In the genomic region with DNA sequence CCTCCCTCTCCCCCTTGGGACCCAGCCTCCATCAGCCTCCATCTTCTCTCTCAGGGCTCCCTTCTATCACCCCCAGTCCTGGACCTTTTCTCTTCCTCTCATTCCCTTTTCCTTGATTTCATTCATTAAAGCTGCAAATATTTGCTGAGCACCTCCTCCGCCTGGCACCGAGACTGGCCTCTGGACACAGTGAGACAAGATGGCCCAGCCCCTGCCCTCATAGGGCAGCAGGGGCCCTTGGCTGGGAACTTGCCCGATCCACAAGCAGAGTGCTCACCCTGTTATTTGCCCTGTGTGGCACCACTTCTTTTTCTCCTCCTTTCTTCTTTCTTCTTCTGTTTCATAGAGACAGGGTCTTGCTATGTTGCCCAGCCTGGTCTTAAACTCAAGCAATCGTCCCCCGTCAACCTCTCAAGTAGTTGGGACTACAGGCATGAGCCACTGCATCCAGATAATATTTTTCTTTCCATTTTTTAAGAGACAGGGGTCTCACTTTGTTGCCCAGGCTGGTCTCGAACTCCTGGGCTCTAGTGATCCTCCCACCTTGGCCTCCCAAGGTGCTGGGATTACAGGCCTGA, we compare ENCODE assay signal across 10 cellular contexts. TPM values are rescaled to one million over a fixed set of nuclear protein-coding genes. Genes with fewer than 3 reads are reported as not detected.
DNase-seq lines count a peak whose midpoint lies in the region; FAIRE-seq and TF ChIP-seq lines count a peak whose summit lies in the region.
"Had no signal": no experiment of that assay in that cellular context is flagged by ENCODE, and none has a peak within 500 bp of the region (broad histone marks: within the 10 kb centered on the region; RNA-seq: fewer than 3 reads in every experiment).

No MANE protein-coding gene starts in this region.

- H3K27me3 ChIP-seq in Loucy (ENCODE audit: insufficient read depth, low read length, poor library complexity, severe bottlenecking), result no peaks in the 10 kb centered on the region
- no peaks in the 10 kb centered on the region for H3K27me3 ChIP-seq in ascending aorta
- peaks cover 0 to 5% (median 0%) of the 10 kb centered on the region in 7 donors for H3K27me3 ChIP-seq in spleen (replicated peaks in 1 of 7)

- intact Hi-C loops in ascending aorta (cut with DNase I), result loop anchor here (5.0 kb wide), 1 partner anchor 57 kb away; no protein-coding TSS in a partner anchor
- intact Hi-C loops in kidney (cut with DNase I), result no loop called here
- intact Hi-C loops in spleen (cut with DNase I; ENCODE audit: low total_unique reads), result no loop called here

- H3K9me3 ChIP-seq in Loucy (ENCODE audit: insufficient read depth, low read depth, low read length), result no peaks in the 10 kb centered on the region
- no peaks in the 10 kb centered on the region for H3K9me3 ChIP-seq in ascending aorta
- no peaks in the 10 kb centered on the region for H3K9me3 ChIP-seq in kidney (ENCODE audit: control insufficient read depth in 1 of 2, low read length in 2 of 2)
- H3K9me3 ChIP-seq in spleen, result no peaks in the 10 kb centered on the region
- H3K9me3 ChIP-seq: thoracic aorta had no signal

- H3K9ac ChIP-seq in Loucy (ENCODE audit: low read depth, low read length, poor library complexity, severe bottlenecking), result no peak overlapping the region
- H3K9ac ChIP-seq in kidney (ENCODE audit: low read length in 2 of 2), result no peak overlapping the region

- H3K79me2 ChIP-seq in Loucy (ENCODE audit: insufficient read depth, low read length), result no peaks in the 10 kb centered on the region

- TF ChIP-seq POLR2A in spleen (IDR thresholded peaks at IDR 0.05), result no peak

- H3K4me3 ChIP-seq in Loucy (ENCODE audit: low read length, poor library complexity, severe bottlenecking) (peak overlapping the region; percentile 46), ascending aorta (no peak overlapping the region), kidney (ENCODE audit: low read length in 2 of 2) (no peak overlapping the region), spleen (no peak overlapping the region), coronary artery (no peak overlapping the region)
- H3K4me3 ChIP-seq: thoracic aorta had no signal

- no peaks in the 10 kb centered on the region for H3K36me3 ChIP-seq in Loucy (ENCODE audit: insufficient read depth, low read length)
- no peaks in the 10 kb centered on the region for H3K36me3 ChIP-seq in ascending aorta
- H3K36me3 ChIP-seq in kidney (ENCODE audit: control insufficient read depth in 1 of 2, insufficient read depth in 2 of 2, low read length in 2 of 2), result no peaks in the 10 kb centered on the region
- no peaks in the 10 kb centered on the region for H3K36me3 ChIP-seq in spleen
- H3K36me3 ChIP-seq: thoracic aorta had no signal

- H3K9me2 ChIP-seq in Loucy (replicated peaks; ENCODE audit: low read depth, low read length), result no peaks in the 10 kb centered on the region

- no peaks in the 10 kb centered on the region for H3F3A ChIP-seq in Loucy (ENCODE audit: low read depth)

- peak overlapping the region; percentile 2 to 49 for H3K27ac ChIP-seq in ascending aorta
- peak overlapping the region; percentile 34 to 67 for H3K27ac ChIP-seq in kidney (ENCODE audit: low read depth in 2 of 2, low read length in 2 of 2)
- H3K27ac ChIP-seq in spleen, result peak overlapping the region in 7 of 8 donors; percentile 62 to 75 (median 70)
- H3K27ac ChIP-seq in coronary artery, result peak overlapping the region in 1 of 2 donors; percentile 47
- H3K27ac ChIP-seq: thoracic aorta had no signal

- H4K20me1 ChIP-seq in Loucy (ENCODE audit: insufficient read depth, low read length, poor library complexity, severe bottlenecking), result no peaks in the 10 kb centered on the region

- DNase-seq in ascending aorta (ENCODE audit: low spot score in 2 of 2), result no peak
- DNase-seq in kidney, result peak; percentile 56
- no peak for DNase-seq in spleen
- no peak for DNase-seq in stimulated activated CD4-positive, alpha-beta T cell treated with anti-CD3 and anti-CD28 coated beads, Interleukin-2, amount 100 ng/mL, for 24 hours
- DNase-seq in coronary artery (ENCODE audit: low spot score), result no peak
- no peak for DNase-seq in activated gamma-delta T cell treated with Interleukin-2 at 50 U/mL for 16 hours
- DNase-seq: activated CD8-positive, alpha-beta memory T cell treated with anti-CD3 and anti-CD28 coated beads, Interleukin-2, amount 50 U/mL, for 48 hours; NCI-H187 treated with DMSO at 0.1 percent for 48 hours had no signal

- 73 to 83% (median 81%) methylated on average over 6 of the region's 6 CpGs for WGBS in spleen, 5 donors

- FAIRE-seq in kidney (lab: Jason Lieb, UNC), result no peak

- H2AFZ ChIP-seq in Loucy (ENCODE audit: low read length), result no peak overlapping the region

- H3K4me2 ChIP-seq in Loucy (ENCODE audit: low read depth, low read length, poor library complexity, severe bottlenecking), result peak overlapping the region; percentile 59

- TF ChIP-seq CTCF in Loucy (conservative IDR thresholded peaks at IDR 0.05; ENCODE audit: low read length), result no peak
- TF ChIP-seq CTCF in ascending aorta (IDR thresholded peaks at IDR 0.05), result no peak
- TF ChIP-seq CTCF in kidney (IDR thresholded peaks at IDR 0.05; ENCODE audit: borderline replicate concordance, extremely low read depth, insufficient read depth), result no peak
- no peak for TF ChIP-seq CTCF in spleen (IDR thresholded peaks at IDR 0.05 in 8 of 11, conservative IDR thresholded peaks at IDR 0.05 in 3 of 11)
- TF ChIP-seq CTCF in coronary artery (IDR thresholded peaks at IDR 0.05), result no peak

- peaks cover 17% of the 10 kb centered on the region for H3K4me1 ChIP-seq in Loucy (ENCODE audit: insufficient read depth, low read length, poor library complexity, severe bottlenecking)
- no peaks in the 10 kb centered on the region for H3K4me1 ChIP-seq in ascending aorta
- peaks cover 0 to 6% of the 10 kb centered on the region in 2 donors for H3K4me1 ChIP-seq in kidney (ENCODE audit: control insufficient read depth in 1 of 2, insufficient read depth in 1 of 2, low read depth in 1 of 2, low read length in 2 of 2)
- peaks cover 0 to 60% (median 44%) of the 10 kb centered on the region in 6 donors for H3K4me1 ChIP-seq in spleen

RNA-seq across cellular contexts. Expression of a gene that starts 47.2 kb away (rescaled TPM):
- total RNA-seq in ascending aorta (86.1 TPM), kidney (46.9 TPM), spleen (10 to 100 TPM in 2 of 7 donors, 1 to 10 TPM in 5; 3.9 to 10.4 (median 8.7) TPM)
- polyA plus RNA-seq in kidney (ENCODE audit: insufficient read depth, low read depth, low replicate concordance) (18.0 TPM), spleen (10 to 100 TPM in 1 of 3 donors, 1 to 10 TPM in 2; 6.9 to 14.0 (median 7.7) TPM)
